Comparison of ENCODE assay signal across 20 cellular contexts in the genomic region with DNA sequence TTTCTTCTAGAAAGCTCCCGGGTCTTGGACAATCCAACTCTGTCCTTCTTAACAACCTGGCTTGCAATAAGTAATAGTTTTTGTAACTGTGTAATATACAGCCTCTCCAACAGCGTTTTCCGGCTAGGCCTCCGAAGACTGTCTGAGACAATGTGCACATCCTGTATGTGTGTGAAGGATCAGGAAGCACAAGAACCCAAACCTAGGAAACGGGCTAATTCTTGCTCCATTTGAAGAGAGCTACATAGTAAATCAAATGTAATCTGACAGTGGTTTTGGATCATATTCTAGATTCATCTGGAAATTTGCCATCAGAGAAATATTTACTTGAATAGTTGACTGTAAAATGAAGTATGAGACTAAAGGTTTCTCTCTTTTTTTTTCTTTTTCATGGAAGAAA. TPM values are rescaled to one million over a fixed set of nuclear protein-coding genes. Genes with fewer than 3 reads are reported as not detected.
DNase-seq lines count a peak whose midpoint lies in the region; ATAC-seq, FAIRE-seq and TF ChIP-seq lines count a peak whose summit lies in the region.
"Had no signal": no experiment of that assay in that cellular context is flagged by ENCODE, and none has a peak within 500 bp of the region (broad histone marks: within the 10 kb centered on the region; RNA-seq: fewer than 3 reads in every experiment).

No MANE protein-coding gene starts in this region.

- no peaks in the 10 kb centered on the region for H3K4me1 ChIP-seq in IMR-90 (ENCODE audit: control insufficient read depth, insufficient read depth, low read length)
- peaks cover 0 to 2% of the 10 kb centered on the region in 2 donors for H3K4me1 ChIP-seq in kidney (ENCODE audit: control insufficient read depth in 1 of 2, insufficient read depth in 1 of 2, low read depth in 1 of 2, low read length in 2 of 2)
- H3K4me1 ChIP-seq in small intestine (ENCODE audit: control insufficient read depth in 2 of 2, insufficient read depth in 1 of 2, low read depth in 1 of 2, low read length in 1 of 2) = no peaks in the 10 kb centered on the region
- H3K4me1 ChIP-seq: A549, HAP-1 had no signal

- peak overlapping the region; percentile 74 for H3K27ac Mint-ChIP-seq in endothelial cell (ENCODE audit: unreplicated experiment)
- H3K27ac Mint-ChIP-seq: CD14-positive monocyte had no signal

- H3K9me1 ChIP-seq in IMR-90 (ENCODE audit: insufficient read depth, low read length) = no peaks in the 10 kb centered on the region; the same call in 1 of the 2 replicates

- no peak overlapping the region for H4K8ac ChIP-seq in IMR-90 (ENCODE audit: low read depth in 2 of 2, low read length in 2 of 2)

- CTCF ChIA-PET in IMR-90 (lab: Yijun Ruan, JAX) = no interaction called here

- dilution Hi-C loops in IMR-90 (cut with HindIII; ENCODE audit: low sequenced_read_pairs, unreplicated experiment) = no loop called here

- H2AK9ac ChIP-seq in IMR-90 (replicated peaks; ENCODE audit: low read depth, low read length, poor library complexity) = no peak overlapping the region

- H3K4me3 Mint-ChIP-seq in endothelial cell (ENCODE audit: unreplicated experiment) = no peak overlapping the region
- H3K4me3 Mint-ChIP-seq: CD14-positive monocyte had no signal

- no TSS peak for BruUV-seq in IMR-90 (replicated peaks; lab: Mats Ljungman, UMichigan)

- no peak overlapping the region; the same call in 1 of the 2 replicates for H3K9ac ChIP-seq in IMR-90 (ENCODE audit: low read depth, low read length)
- H3K9ac ChIP-seq in kidney (ENCODE audit: low read length in 2 of 2) = no peak overlapping the region

- no peak overlapping the region for H4K91ac ChIP-seq in IMR-90 (ENCODE audit: insufficient read depth, low read depth, low read length)

- in situ Hi-C loops in IMR-90 (cut with MboI; ENCODE audit: low sequenced_read_pairs) = no loop called here

- FAIRE-seq in kidney (lab: Jason Lieb, UNC) = peak; percentile 49
- no peak for FAIRE-seq in small intestine (lab: Jason Lieb, UNC)
- FAIRE-seq: A549 had no signal

- no peak overlapping the region for H3K14ac ChIP-seq in IMR-90 (replicated peaks; ENCODE audit: low read depth, low read length)

- no peaks in the 10 kb centered on the region for H4K20me1 ChIP-seq in IMR-90 (ENCODE audit: insufficient read depth, low read length)

- H2AFZ ChIP-seq in IMR-90 (replicated peaks; ENCODE audit: low read length, poor library complexity) = no peak overlapping the region

- TF ChIP-seq POLR2A in IMR-90 (IDR thresholded peaks at IDR 0.05; ENCODE audit: low read depth, low read length) = no peak

- H3K79me1 ChIP-seq in IMR-90 (ENCODE audit: low read depth in 1 of 2, low read length in 2 of 2) = no peaks in the 10 kb centered on the region

- H3K36me3 ChIP-seq in IMR-90 (ENCODE audit: control insufficient read depth, insufficient read depth, low read length) (no peaks in the 10 kb centered on the region), kidney (ENCODE audit: control insufficient read depth in 1 of 2, insufficient read depth in 2 of 2, low read length in 2 of 2) (no peaks in the 10 kb centered on the region), small intestine (ENCODE audit: control insufficient read depth in 2 of 2, insufficient read depth in 2 of 2, low read length in 2 of 2) (no peaks in the 10 kb centered on the region)
- H3K36me3 ChIP-seq: HAP-1 had no signal

- H3K4me2 ChIP-seq in IMR-90 (ENCODE audit: low read depth, low read length) = no peak overlapping the region
- H3K4me2 ChIP-seq: A549 had no signal

- no peak for TF ChIP-seq RAD21 in IMR-90 (IDR thresholded peaks at IDR 0.05; ENCODE audit: low read length)

- peak; percentile 40 for DNase-seq in IMR-90
- DNase-seq in amniotic epithelial cell (ENCODE audit: low read depth) = peak; percentile 72
- no peak for DNase-seq in endothelial cell (ENCODE audit: low spot score)
- no peak for DNase-seq in kidney
- DNase-seq in small intestine = no peak
- no peak for DNase-seq in activated CD4-positive, alpha-beta T cell treated with anti-CD3 and anti-CD28 coated beads for 1 hour
- no peak for DNase-seq in SKM-1 (lab: John Stamatoyannopoulos, UW; ENCODE audit: unreplicated experiment)
- DNase-seq in iPS-NIHi7 (ENCODE audit: extremely low spot score) = no peak
- DNase-seq: COR-L47, DMS153, KG1, NCI-H1048, NCI-H1694 treated with DMSO at 0.1 percent for 48 hours, NCI-H748 treated with DMSO at 0.1 percent for 48 hours had no signal

- H2BK120ac ChIP-seq in IMR-90 (ENCODE audit: low read depth, low read length) = no peak overlapping the region

- no peak overlapping the region for H3K18ac ChIP-seq in IMR-90 (ENCODE audit: low read depth, low read length)

- intact Hi-C loops in IMR-90 (cut with micrococcal nuclease) (no loop called here), kidney (cut with DNase I) (no loop called here)

- H3K4me3 ChIP-seq in IMR-90 (ENCODE audit: insufficient read depth, low read depth, low read length) (no peak overlapping the region), kidney (ENCODE audit: low read length in 2 of 2) (no peak overlapping the region), small intestine (ENCODE audit: low read depth in 1 of 2, low read length in 2 of 2) (no peak overlapping the region)
- H3K4me3 ChIP-seq: A549, HAP-1 had no signal

- TF ChIP-seq CTCF in IMR-90 (conservative IDR thresholded peaks at IDR 0.05; ENCODE audit: low read depth, low read length) = no peak
- TF ChIP-seq CTCF in endothelial cell (IDR thresholded peaks at IDR 0.05; ENCODE audit: unreplicated experiment) = no peak
- no peak for TF ChIP-seq CTCF in kidney (IDR thresholded peaks at IDR 0.05; ENCODE audit: borderline replicate concordance, extremely low read depth, insufficient read depth)

- no peak overlapping the region for H3K56ac ChIP-seq in IMR-90 (ENCODE audit: extremely low read depth, insufficient read depth, low read length)

- no peak overlapping the region for H3K23ac ChIP-seq in IMR-90 (ENCODE audit: low read depth, low read length)

- H3K9me3 ChIP-seq in IMR-90 (ENCODE audit: control insufficient read depth, insufficient read depth, low read length) = no peaks in the 10 kb centered on the region
- H3K9me3 ChIP-seq in kidney (ENCODE audit: control insufficient read depth in 1 of 2, low read length in 2 of 2) = no peaks in the 10 kb centered on the region
- H3K9me3 ChIP-seq in small intestine (ENCODE audit: control insufficient read depth, low read depth) = no peaks in the 10 kb centered on the region
- H3K9me3 ChIP-seq: A549, HAP-1 had no signal

- no peak overlapping the region for H4K5ac ChIP-seq in IMR-90 (ENCODE audit: low read depth, low read length)

- H3K36me3 Mint-ChIP-seq in endothelial cell (ENCODE audit: low read depth, unreplicated experiment) = no peaks in the 10 kb centered on the region
- H3K36me3 Mint-ChIP-seq: CD14-positive monocyte had no signal

- no peak overlapping the region for H3K27ac ChIP-seq in IMR-90 (ENCODE audit: insufficient read depth, low read length)
- peak overlapping the region in 1 of 2 donors; percentile 33 for H3K27ac ChIP-seq in kidney (ENCODE audit: low read depth in 2 of 2, low read length in 2 of 2)
- H3K27ac ChIP-seq in small intestine (ENCODE audit: low read depth in 1 of 2, low read length in 1 of 2) = no peak overlapping the region
- H3K27ac ChIP-seq: A549, HL-60 had no signal

- no peak overlapping the region for H2AK5ac ChIP-seq in IMR-90 (ENCODE audit: low read depth, low read length)

- no peaks in the 10 kb centered on the region for H3K9me3 Mint-ChIP-seq in endothelial cell (ENCODE audit: unreplicated experiment)

- peak; percentile 40; the same call in 1 of the 2 replicates for ATAC-seq in IMR-90 (ENCODE audit: low read depth)
- ATAC-seq: A549, Right ventricle myocardium inferior had no signal

- H3K4ac ChIP-seq in IMR-90 (ENCODE audit: low read depth, low read length) = no peak overlapping the region

- no peaks in the 10 kb centered on the region for H3K27me3 ChIP-seq in IMR-90 (ENCODE audit: control insufficient read depth, insufficient read depth, low read length)
- H3K27me3 ChIP-seq in small intestine (ENCODE audit: control insufficient read depth in 2 of 2, insufficient read depth in 2 of 2, low read length in 2 of 2) = no peaks in the 10 kb centered on the region

- no peak overlapping the region for H2BK15ac ChIP-seq in IMR-90 (ENCODE audit: low read depth, low read length)

- H3K27me3 Mint-ChIP-seq in endothelial cell (ENCODE audit: unreplicated experiment) = peaks cover 4% of the 10 kb centered on the region

- H3K4me1 Mint-ChIP-seq in endothelial cell (ENCODE audit: unreplicated experiment) = peaks cover 10% of the 10 kb centered on the region
- H3K4me1 Mint-ChIP-seq: CD14-positive monocyte had no signal

- 90% methylated on average over 2 of the region's 5 CpGs; no CpG with 5 or more reads in 1 of the 2 experiments for WGBS in IMR-90 (ENCODE audit: extremely low coverage in 2 of 2, insufficient read length in 1 of 2), 2 experiments
- 63 to 90% (median 87%) methylated on average over 5 of the region's 5 CpGs for WGBS in small intestine, 3 donors

- no peak overlapping the region for H2BK5ac ChIP-seq in IMR-90 (ENCODE audit: low read depth, low read length, poor library complexity, severe bottlenecking)

- no peak overlapping the region for H2BK20ac ChIP-seq in IMR-90 (ENCODE audit: low read depth, low read length)

- POLR2A ChIA-PET in IMR-90 (lab: Charles Lee; ENCODE audit: unreplicated experiment) = no interaction called here

TF ChIP-seq in IMR-90, 13 proteins besides CTCF, POLR2A, EP300 and RAD21 (continues in another document):
- TF ChIP-seq RCOR1 (IDR thresholded peaks at IDR 0.05; ENCODE audit: insufficient replicate concordance, low read length) (no peak), MAZ (IDR thresholded peaks at IDR 0.05; ENCODE audit: borderline replicate concordance, low read depth, low read length) (no peak), MAFK (IDR thresholded peaks at IDR 0.05; ENCODE audit: low read depth, low read length) (no peak), CHD1 (IDR thresholded peaks at IDR 0.05; ENCODE audit: low read depth, low read length) (no peak), SMC3 (IDR thresholded peaks at IDR 0.05; ENCODE audit: low read depth, low read length) (no peak), RFX5 (IDR thresholded peaks at IDR 0.05; ENCODE audit: low read depth, low read length) (no peak)
- TF ChIP-seq, protein P1, sequence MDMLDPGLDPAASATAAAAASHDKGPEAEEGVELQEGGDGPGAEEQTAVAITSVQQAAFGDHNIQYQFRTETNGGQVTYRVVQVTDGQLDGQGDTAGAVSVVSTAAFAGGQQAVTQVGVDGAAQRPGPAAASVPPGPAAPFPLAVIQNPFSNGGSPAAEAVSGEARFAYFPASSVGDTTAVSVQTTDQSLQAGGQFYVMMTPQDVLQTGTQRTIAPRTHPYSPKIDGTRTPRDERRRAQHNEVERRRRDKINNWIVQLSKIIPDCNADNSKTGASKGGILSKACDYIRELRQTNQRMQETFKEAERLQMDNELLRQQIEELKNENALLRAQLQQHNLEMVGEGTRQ (IDR thresholded peaks at IDR 0.05; ENCODE audit: low read depth, low read length) = no peak

RNA-seq across cellular contexts. Expression of a gene that starts 1.2 kb away (rescaled TPM):
- total RNA-seq in IMR-90 (2012; rRNA removed) = 0.90 and 2.2 TPM in 2 replicates
- polyA plus RNA-seq in IMR-90 (2012; rRNA removed) = not detected in 2 replicates
- not detected in 2 replicates for polyA plus RNA-seq in IMR-90 (2012; cell fraction: cytosol; rRNA removed)
- 0.13 and 0.66 TPM in 2 replicates for polyA plus RNA-seq in IMR-90 (2012; cell fraction: nucleus; rRNA removed; ENCODE audit: low replicate concordance)
- total RNA-seq in endothelial cell (ENCODE audit: unreplicated experiment) = 0.67 TPM
- 2.7 TPM for total RNA-seq in kidney
- polyA plus RNA-seq in kidney (ENCODE audit: insufficient read depth, low read depth, low replicate concordance) = not detected
- polyA plus RNA-seq in small intestine = under 1 TPM in 1 of 3 donors, not detected in 2; 0.15 TPM
- total RNA-seq: M059J had no signal
- polyA plus RNA-seq: CD14-positive monocyte had no signal

Comparison
In these comparisons a context has a peak if more than half of its experiments do, and no peak if none do; other contexts are left out.
1. DNase-seq: peak in IMR-90 (single experiment) and amniotic epithelial cell (single experiment); none in endothelial cell (single experiment), kidney (single experiment), small intestine (single experiment), activated CD4-positive, alpha-beta T cell treated with anti-CD3 and anti-CD28 coated beads for 1 hour (single experiment), SKM-1 (single experiment) and iPS-NIHi7 (single experiment).